8 cellular contexts compared by ENCODE assay signal in genomic region chr20:21315138-21315537, GRCh38. TPM values are rescaled to one million over a fixed set of nuclear protein-coding genes. Genes with fewer than 3 reads are reported as not detected.
DNase-seq lines count a peak whose midpoint lies in the region; ATAC-seq, FAIRE-seq and TF ChIP-seq lines count a peak whose summit lies in the region.

No MANE protein-coding gene starts in this region.

- H3K27ac Mint-ChIP-seq in activated B cell treated with CpG ODN at 0.5 μM for 24 hours: no peak overlapping the region

- no peaks in the 10 kb centered on the region for H3K9me3 Mint-ChIP-seq in activated B cell treated with CpG ODN at 0.5 μM for 24 hours

- H3K9me3 ChIP-seq in lower lobe of right lung (peaks cover 6% of the 10 kb centered on the region), kidney (ENCODE audit: control insufficient read depth in 1 of 2, low read length in 2 of 2) (no peaks in the 10 kb centered on the region)

- POLR2A ChIA-PET in activated B cell treated with CpG ODN at 0.5 μM for 24 hours (lab: Charles Lee): interaction anchor here (0.6 kb wide), 1 partner anchor 12 kb away, joined by 3 read pairs; the partner anchor contains the start of gene XRN2

- peak overlapping the region; percentile 28 for H3K4me3 Mint-ChIP-seq in activated B cell treated with CpG ODN at 0.5 μM for 24 hours

- TF ChIP-seq CTCF in activated B cell treated with CpG ODN at 0.5 μM for 24 hours (IDR thresholded peaks at IDR 0.05): no peak
- no peak for TF ChIP-seq CTCF in lower lobe of right lung (IDR thresholded peaks at IDR 0.05)
- no peak for TF ChIP-seq CTCF in coronary artery (IDR thresholded peaks at IDR 0.05)
- no peak for TF ChIP-seq CTCF in kidney (IDR thresholded peaks at IDR 0.05; ENCODE audit: borderline replicate concordance, extremely low read depth, insufficient read depth)

- ATAC-seq in HG02571 (IDR thresholded peaks at IDR 0.05; ENCODE audit: unreplicated experiment): peak; percentile 53
- ATAC-seq in activated B cell treated with CpG ODN at 0.5 μM for 24 hours (ENCODE audit: low read depth): peak; percentile 69
- peak; percentile 57 to 77 for ATAC-seq in lower lobe of right lung

- FAIRE-seq in kidney (lab: Jason Lieb, UNC): no peak

- no peaks in the 10 kb centered on the region for H3K36me3 ChIP-seq in lower lobe of right lung
- no peaks in the 10 kb centered on the region for H3K36me3 ChIP-seq in kidney (ENCODE audit: control insufficient read depth in 1 of 2, insufficient read depth in 2 of 2, low read length in 2 of 2)

- no peaks in the 10 kb centered on the region for H3K27me3 ChIP-seq in lower lobe of right lung (ENCODE audit: low read depth)

- H3K4me3 ChIP-seq in lower lobe of right lung: no peak overlapping the region
- no peak overlapping the region for H3K4me3 ChIP-seq in coronary artery
- no peak overlapping the region for H3K4me3 ChIP-seq in kidney (ENCODE audit: low read length in 2 of 2)

- H3K27ac ChIP-seq in lower lobe of right lung (no peak overlapping the region), coronary artery (no peak overlapping the region), kidney (ENCODE audit: low read depth in 2 of 2, low read length in 2 of 2) (no peak overlapping the region)

- H3K27me3 Mint-ChIP-seq in activated B cell treated with CpG ODN at 0.5 μM for 24 hours: no peaks in the 10 kb centered on the region

- intact Hi-C loops in activated B cell treated with CpG ODN at 0.5 μM for 24 hours (cut with micrococcal nuclease): no loop called here
- intact Hi-C loops in lower lobe of right lung (cut with DNase I): no loop called here
- intact Hi-C loops in kidney (cut with DNase I): no loop called here

- H3K9ac ChIP-seq in kidney (ENCODE audit: low read length in 2 of 2): no peak overlapping the region

- CTCF ChIA-PET in activated B cell treated with CpG ODN at 0.5 μM for 24 hours (lab: Charles Lee): no interaction called here

- peaks cover 17% of the 10 kb centered on the region for H3K36me3 Mint-ChIP-seq in activated B cell treated with CpG ODN at 0.5 μM for 24 hours (ENCODE audit: low read depth)

- H3K4me1 Mint-ChIP-seq in activated B cell treated with CpG ODN at 0.5 μM for 24 hours: peaks cover 74% of the 10 kb centered on the region

- DNase-seq in EH (ENCODE audit: low read depth) (peak; percentile 72), activated B cell treated with CpG ODN at 0.5 μM for 24 hours (no peak), lower lobe of right lung (no peak), medulla oblongata (ENCODE audit: extremely low spot score) (no peak), coronary artery (ENCODE audit: low spot score) (no peak), kidney (no peak)
- no peak for DNase-seq in activated CD8-positive, alpha-beta memory T cell treated with anti-CD3 and anti-CD28 coated beads for 24 hours

- peaks cover 59% of the 10 kb centered on the region for H3K4me1 ChIP-seq in lower lobe of right lung
- no peaks in the 10 kb centered on the region for H3K4me1 ChIP-seq in kidney (ENCODE audit: control insufficient read depth in 1 of 2, insufficient read depth in 1 of 2, low read depth in 1 of 2, low read length in 2 of 2)

RNA-seq across cellular contexts. Expression of gene XRN2, which starts 12.0 kb away (rescaled TPM):
- total RNA-seq in activated B cell treated with CpG ODN at 0.5 μM for 24 hours: 60.7 and 61.0 TPM in 2 replicates
- total RNA-seq in lower lobe of right lung: 62.1 TPM
- total RNA-seq in kidney: 60.9 TPM
- 22.6 TPM for polyA plus RNA-seq in kidney (ENCODE audit: insufficient read depth, low read depth, low replicate concordance)
